ENCODE assay signal across 9 cellular contexts in the genomic region with DNA sequence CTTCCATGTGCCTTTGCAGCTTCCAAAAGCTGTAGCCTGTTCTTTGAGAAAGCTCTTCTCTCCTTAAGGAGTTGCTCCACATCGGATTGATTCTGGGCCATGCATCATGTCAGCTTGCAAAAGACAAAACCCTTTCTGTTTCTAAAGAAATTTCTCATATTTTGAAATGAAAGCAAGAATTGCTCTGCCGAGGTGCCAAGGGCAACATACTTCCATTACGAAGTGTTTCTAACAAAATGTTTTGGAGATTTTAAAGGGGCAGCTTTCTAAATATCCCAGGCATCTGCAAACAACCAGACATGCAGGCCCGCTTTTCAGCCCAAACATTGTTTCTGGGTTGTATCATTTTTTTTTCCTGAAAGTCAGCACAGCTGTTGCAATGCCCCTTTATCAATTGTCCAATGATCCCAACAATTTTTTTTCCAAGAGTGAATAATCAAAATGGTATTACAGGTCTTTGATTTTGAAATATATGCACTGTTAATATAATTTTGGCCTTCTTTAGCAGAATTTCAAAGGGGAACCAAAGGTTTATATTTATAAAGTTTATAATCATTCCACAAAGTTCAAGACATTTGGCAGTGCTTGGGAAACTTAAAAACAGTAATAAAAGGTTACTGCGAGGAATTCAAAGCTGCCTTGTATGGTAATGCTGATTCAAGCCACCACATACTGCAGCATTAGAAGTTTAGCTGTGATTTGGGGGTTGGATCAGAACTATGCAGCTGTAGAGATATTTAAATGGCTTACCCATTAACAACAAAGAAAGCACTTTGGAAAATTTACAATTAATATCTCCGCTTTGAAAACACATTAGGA.
DNase-seq lines count a peak whose midpoint lies in the region; ATAC-seq, FAIRE-seq and TF ChIP-seq lines count a peak whose summit lies in the region.
"Had no signal": no experiment of that assay in that cellular context is flagged by ENCODE, and none has a peak within 500 bp of the region (broad histone marks: within the 10 kb centered on the region; RNA-seq: fewer than 3 reads in every experiment).

No MANE protein-coding gene starts in this region.

- no peak overlapping the region for H3K18ac ChIP-seq in H1 (ENCODE audit: extremely low read depth, low read length)

- H3K56ac ChIP-seq in H1 (replicated peaks; ENCODE audit: insufficient read length, low read depth, low read length), result no peak overlapping the region

- H3K27ac ChIP-seq in OCI-LY3 (ENCODE audit: low read length) (no peak overlapping the region), H1 (ENCODE audit: low read depth, low read length) (no peak overlapping the region), vagina (peak overlapping the region; percentile 31)

- no peak overlapping the region for H3K23ac ChIP-seq in H1 (ENCODE audit: insufficient read length)

- H3K36me3 ChIP-seq in OCI-LY3 (replicated peaks; ENCODE audit: low read depth, low read length), result no peaks in the 10 kb centered on the region
- no peaks in the 10 kb centered on the region for H3K36me3 ChIP-seq in H1 (ENCODE audit: control insufficient read depth in 2 of 4, insufficient read depth in 4 of 4, low read length in 3 of 4)
- no peaks in the 10 kb centered on the region for H3K36me3 ChIP-seq in vagina

- H3K14ac ChIP-seq in H1 (ENCODE audit: insufficient read length), result no peak overlapping the region

- no peak overlapping the region for H3K4me3 ChIP-seq in OCI-LY3 (ENCODE audit: low read length)
- H3K4me3 ChIP-seq in H1 (ENCODE audit: extremely low read depth in 1 of 4, insufficient read depth in 2 of 4, low read depth in 3 of 4, low read length in 4 of 4), result no peak overlapping the region
- no peak overlapping the region for H3K4me3 ChIP-seq in vagina

- DNase-seq in H1 (ENCODE audit: low read depth in 1 of 2, low spot score in 2 of 2) (no peak), mucosa of gallbladder (ENCODE audit: low spot score) (peak; percentile 25), vagina (ENCODE audit: extremely low spot score in 2 of 2) (no peak), superior temporal gyrus (ENCODE audit: extremely low spot score) (no peak)
- no peak for DNase-seq in effector CD8-positive, alpha-beta T cell (lab: John Stamatoyannopoulos, UW)
- DNase-seq: activated CD4-positive, alpha-beta memory T cell treated with anti-CD3 and anti-CD28 coated beads for 36 hours; stimulated activated naive CD4-positive, alpha-beta T cell had no signal

- TF ChIP-seq CTCF in OCI-LY3 (IDR thresholded peaks at IDR 0.05; ENCODE audit: low read depth, low read length), result no peak
- TF ChIP-seq CTCF in H1 (IDR thresholded peaks at IDR 0.05; ENCODE audit: control extremely low read depth in 1 of 3, insufficient read depth in 1 of 3, low read depth in 1 of 3, low read length in 3 of 3), result no peak
- TF ChIP-seq CTCF in vagina (IDR thresholded peaks at IDR 0.05), result no peak

- no peak overlapping the region for H3K4ac ChIP-seq in H1 (replicated peaks; ENCODE audit: insufficient read length, low read depth, low read length)

- no peaks in the 10 kb centered on the region for H3K79me1 ChIP-seq in H1 (ENCODE audit: low read depth, low read length)

- H3K4me2 ChIP-seq in OCI-LY3 (ENCODE audit: low read length), result 0 out of 2 replicates have a peak overlapping the region, but pooled peaks have one; percentile 42
- no peak overlapping the region for H3K4me2 ChIP-seq in H1 (ENCODE audit: insufficient read depth in 1 of 2, low read depth in 2 of 2, low read length in 2 of 2)

- FAIRE-seq in H1 (lab: Jason Lieb, UNC), result no peak

- POLR2A ChIA-PET in H1 (lab: Charles Lee; ENCODE audit: partially characterized antibody), result interaction anchor here (0.6 to 0.7 kb wide), 2 partner anchors 70 to 1521 kb away, joined by 3 read pairs; no protein-coding TSS in a partner anchor

- H3K9ac ChIP-seq in OCI-LY3 (ENCODE audit: low read length) (no peak overlapping the region), H1 (replicated peaks in 1 of 4; ENCODE audit: extremely low read depth in 1 of 4, low read depth in 3 of 4, low read length in 3 of 4) (no peak overlapping the region)

- no peak overlapping the region for H2BK5ac ChIP-seq in H1 (ENCODE audit: low read depth, low read length)

- H2BK120ac ChIP-seq in H1 (replicated peaks; ENCODE audit: low read depth, low read length), result no peak overlapping the region

- H4K20me1 ChIP-seq in OCI-LY3 (ENCODE audit: insufficient read depth, low read length), result no peaks in the 10 kb centered on the region
- no peaks in the 10 kb centered on the region for H4K20me1 ChIP-seq in H1 (replicated peaks in 1 of 2; ENCODE audit: control insufficient read depth in 1 of 2, insufficient read depth in 2 of 2, low read length in 2 of 2)

- peaks cover 29% of the 10 kb centered on the region for H3K4me1 ChIP-seq in OCI-LY3 (ENCODE audit: low read length)
- peaks cover 0 to 9% (median 2%) of the 10 kb centered on the region in 4 experiments; a peak in 2 of 7 replicates for H3K4me1 ChIP-seq in H1 (replicated peaks in 1 of 4; ENCODE audit: control insufficient read depth in 3 of 4, insufficient read depth in 4 of 4, low read length in 3 of 4)
- peaks cover 27% of the 10 kb centered on the region for H3K4me1 ChIP-seq in vagina

- 83% methylated on average over 6 of the region's 6 CpGs; no CpG with 5 or more reads in 1 of the 2 experiments for WGBS in H1 (ENCODE audit: extremely low coverage in 1 of 2, insufficient coverage in 1 of 2, insufficient read length in 1 of 2, insufficient replicate concordance in 2 of 2, low coverage in 1 of 2, low lambda C conversion rate in 2 of 2, missing lambda C conversion rate in 1 of 2), 2 experiments

- no peaks in the 10 kb centered on the region for H3K79me2 ChIP-seq in OCI-LY3 (ENCODE audit: low read length)
- no peaks in the 10 kb centered on the region for H3K79me2 ChIP-seq in H1 (ENCODE audit: control insufficient read depth in 1 of 2, insufficient read depth in 2 of 2, low read length in 2 of 2)

- no peak overlapping the region for H4K8ac ChIP-seq in H1 (ENCODE audit: extremely low read depth, insufficient read depth, low read length)

- no peak overlapping the region for H2BK15ac ChIP-seq in H1 (ENCODE audit: low read length)

- no peak for TF ChIP-seq RAD21 in H1 (IDR thresholded peaks at IDR 0.05 in 1 of 2, conservative IDR thresholded peaks at IDR 0.05 in 1 of 2; ENCODE audit: low read depth in 2 of 2, low read length in 2 of 2)

- H2BK12ac ChIP-seq in H1 (ENCODE audit: low read depth, low read length), result no peak overlapping the region

- CTCF ChIA-PET in H1 (lab: Charles Lee; ENCODE audit: partially characterized antibody), result interaction anchor here (0.5 to 3.5 kb wide), 11 partner anchors 9 to 542 kb away, joined by 3 to 22 read pairs (median 3); no protein-coding TSS in a partner anchor

- H3K27me3 ChIP-seq in OCI-LY3 (ENCODE audit: low read depth, low read length) (no peaks in the 10 kb centered on the region), H1 (replicated peaks in 1 of 4; ENCODE audit: control insufficient read depth in 3 of 4, extremely low read depth in 1 of 4, insufficient read depth in 3 of 4, low read length in 3 of 4) (no peaks in the 10 kb centered on the region), vagina (no peaks in the 10 kb centered on the region)

- no peak overlapping the region for H4K91ac ChIP-seq in H1 (replicated peaks; ENCODE audit: insufficient read length, low read length)

- H2AK5ac ChIP-seq in H1 (ENCODE audit: low read depth, low read length), result no peak overlapping the region

- intact Hi-C loops in vagina (cut with DNase I), result loop anchor here (2.0 kb wide), 1 partner anchor 255 kb away; no protein-coding TSS in a partner anchor

- H3K23me2 ChIP-seq in H1 (ENCODE audit: low read depth, low read length), result no peaks in the 10 kb centered on the region; the same call in 1 of the 2 replicates

- no peak overlapping the region for H4K5ac ChIP-seq in H1 (ENCODE audit: insufficient read length, low read depth, low read length)

- H3K9me3 ChIP-seq in OCI-LY3 (ENCODE audit: insufficient read depth, low read length) (no peaks in the 10 kb centered on the region), H1 (ENCODE audit: insufficient read depth in 2 of 2, low read depth in 1 of 2, low read length in 1 of 2) (no peaks in the 10 kb centered on the region), vagina (no peaks in the 10 kb centered on the region)

- ATAC-seq in GM18505 (IDR thresholded peaks at IDR 0.05; ENCODE audit: unreplicated experiment), result no peak

- no peak overlapping the region for H2AFZ ChIP-seq in OCI-LY3 (ENCODE audit: low read depth, low read length)
- H2AFZ ChIP-seq in H1 (ENCODE audit: low read length), result 0 out of 2 replicates have a peak overlapping the region, but pooled peaks have one; percentile 42

- TF ChIP-seq POLR2A in H1 (IDR thresholded peaks at IDR 0.05; ENCODE audit: control extremely low read depth in 1 of 2, low read depth in 2 of 2, low read length in 2 of 2) (no peak), vagina (IDR thresholded peaks at IDR 0.05) (no peak), GM18505 (IDR thresholded peaks at IDR 0.05; ENCODE audit: borderline replicate concordance, extremely low read depth, insufficient read depth, insufficient read length) (no peak)

- no peak overlapping the region for H2BK20ac ChIP-seq in H1 (ENCODE audit: low read length)

- TF ChIP-seq EP300 in H1 (IDR thresholded peaks at IDR 0.05; ENCODE audit: borderline replicate concordance in 1 of 2, low read depth in 2 of 2, low read length in 2 of 2), result no peak

TF ChIP-seq in H1, 55 proteins besides CTCF, POLR2A, EP300 and RAD21:
- TF ChIP-seq CHD1 (IDR thresholded peaks at IDR 0.05; ENCODE audit: low read depth, low read length) (no peak), SP1 (IDR thresholded peaks at IDR 0.05; ENCODE audit: low read depth, low read length) (no peak), TEAD4 (IDR thresholded peaks at IDR 0.05; ENCODE audit: low read depth, low read length) (no peak), KDM1A (IDR thresholded peaks at IDR 0.05; ENCODE audit: borderline replicate concordance, low read length) (no peak), SIN3A (conservative IDR thresholded peaks at IDR 0.05 in 1 of 2, IDR thresholded peaks at IDR 0.05 in 1 of 2; ENCODE audit: low read depth in 1 of 2, low read length in 2 of 2) (no peak), CREB1 (IDR thresholded peaks at IDR 0.05) (no peak), CBX8 (IDR thresholded peaks at IDR 0.05; ENCODE audit: borderline replicate concordance, low read depth, low read length) (no peak), CEBPB (IDR thresholded peaks at IDR 0.05; ENCODE audit: low read depth, low read length) (no peak), CBX5 (IDR thresholded peaks at IDR 0.05; ENCODE audit: low read depth, low read length) (no peak)
TF ChIP-seq in H1: peak in this region for 0.
